27 cellular contexts compared by ENCODE assay signal in genomic region chr7:87067788-87068187, GRCh38.
"Had no signal": no experiment of that assay in that cellular context is flagged by ENCODE, and none has a peak within 500 bp of the region (broad histone marks: within the 10 kb centered on the region; RNA-seq: fewer than 3 reads in every experiment).

No MANE protein-coding gene starts in this region.

- H3K4me3 ChIP-seq: stomach, suprapubic skin, testis, thoracic aorta, thyroid gland, tibial artery, tibial nerve, transverse colon, upper lobe of left lung, upper lobe of right lung, uterus, vagina had no signal

- FAIRE-seq: urothelium cell line had no signal

- H3K27me3 ChIP-seq: stomach, suprapubic skin, testis, thyroid gland, tibial artery, tibial nerve, transverse colon, upper lobe of left lung, upper lobe of right lung, uterus, vagina had no signal

- H3K4me1 ChIP-seq: stomach, suprapubic skin, testis, thyroid gland, tibial artery, tibial nerve, transverse colon, upper lobe of left lung, upper lobe of right lung, uterus, vagina had no signal

- DNase-seq: stimulated activated CD4-positive, alpha-beta T cell treated with anti-CD3 and anti-CD28 coated beads, Interleukin-2, amount 100 ng/mL, for 48 hours; stimulated activated CD4-positive, alpha-beta T cell treated with anti-CD3 and anti-CD28 coated beads, Interleukin-4, amount 100 ng/mL, for 1 hour; stimulated activated CD4-positive, alpha-beta T cell treated with anti-CD3 and anti-CD28 coated beads, Interleukin-4, amount 100 ng/mL, for 24 hours; stimulated activated CD4-positive, alpha-beta T cell treated with anti-CD3 and anti-CD28 coated beads, Interleukin-4, amount 100 ng/mL, for 4 hours; stimulated activated CD8-positive, alpha-beta memory T cell treated with anti-CD3 and anti-CD28 coated beads, Interleukin-4, amount 100 ng/mL, for 48 hours; stimulated activated naive B cell treated with anti-CD40 and anti-IgM and Interleukin-4, amounts not matched to agents 10 μg/mL and 1 μg/mL and 100 μg/mL, for 72 hours; stimulated activated naive CD4-positive, alpha-beta T cell; stimulated activated naive CD4-positive, alpha-beta T cell treated with Interleukin-2 at 50 U/mL for 16 hours; stimulated activated naive CD8-positive, alpha-beta T cell treated with anti-CD3 and anti-CD28 coated beads, Interleukin-15, amount 100 ng/mL, for 72 hours; stimulated activated naive CD8-positive, alpha-beta T cell treated with anti-CD3 and anti-CD28 coated beads, Interleukin-15, Interleukin-2, amounts not matched to agents 100 U/mL and 50 U/mL, for 24 hours; stomach; substantia nigra; testis; thyroid gland; tibial artery; transverse colon; trophoblast cell; upper lobe of left lung; upper lobe of right lung; uterus had no signal

- H3K36me3 ChIP-seq: stomach, suprapubic skin, thoracic aorta, thyroid gland, tibial artery, tibial nerve, transverse colon, upper lobe of left lung, upper lobe of right lung, uterus, vagina had no signal

- H3K9me3 ChIP-seq: stomach, suprapubic skin, testis, thoracic aorta, thyroid gland, tibial artery, transverse colon, upper lobe of left lung, upper lobe of right lung, uterus, vagina had no signal

- H3K27ac ChIP-seq: stomach, suprapubic skin, testis, thoracic aorta, thyroid gland, tibial artery, tibial nerve, transverse colon, upper lobe of left lung, upper lobe of right lung, uterus, vagina had no signal

- ATAC-seq: stimulated activated effector memory CD8-positive, alpha-beta T cell treated with anti-CD3 and anti-CD28 coated beads, Interleukin-12 subunit alpha, Interleukin-12 subunit beta, amount 100 ng/mL, for 72 hours; stimulated activated memory B cell treated with anti-CD40 and anti-IgM and Interleukin-4, amounts not matched to agents 10 μg/mL and 1 μg/mL and 100 μg/mL, for 72 hours; stimulated activated naive B cell treated with anti-CD40 and anti-IgM and Interleukin-4, amounts not matched to agents 10 μg/mL and 1 μg/mL and 100 μg/mL, for 72 hours; stimulated activated naive CD8-positive, alpha-beta T cell treated with anti-CD3 and anti-CD28 coated beads, Interleukin-15, amount 100 ng/mL, for 72 hours; stimulated activated naive CD8-positive, alpha-beta T cell treated with anti-CD3 and anti-CD28 coated beads, Interleukin-15, Interleukin-2, amounts not matched to agents 100 U/mL and 50 U/mL, for 24 hours; upper lobe of right lung had no signal
